ENCODE assay signal across 30 cellular contexts in genomic region chr21:40231979-40232378, GRCh38.
DNase-seq lines count a peak whose midpoint lies in the region; ATAC-seq, FAIRE-seq and TF ChIP-seq lines count a peak whose summit lies in the region.
"Had no signal": no experiment of that assay in that cellular context is flagged by ENCODE, and none has a peak within 500 bp of the region (broad histone marks: within the 10 kb centered on the region; RNA-seq: fewer than 3 reads in every experiment).

No MANE protein-coding gene starts in this region.

- no peak for TF ChIP-seq POLR2A in HepG2 (IDR thresholded peaks at IDR 0.05; ENCODE audit: insufficient read depth in 1 of 2, low read depth in 2 of 2, low read length in 2 of 2)
- no peak for TF ChIP-seq POLR2A in right lobe of liver (IDR thresholded peaks at IDR 0.05)

- ATAC-seq in HepG2: no peak
- no peak for ATAC-seq in right lobe of liver
- no peak for ATAC-seq in GM19351 (IDR thresholded peaks at IDR 0.05; ENCODE audit: unreplicated experiment)
- ATAC-seq: A549; CD8-positive, alpha-beta T cell had no signal

- in situ Hi-C loops in HepG2 (cut with HindIII; ENCODE audit: extremely low pct_ligation_motif_present, low pct_unique_long_range_greater_than_20kb): no loop called here

- H4K20me1 ChIP-seq in HepG2 (ENCODE audit: insufficient read depth, low read length): no peaks in the 10 kb centered on the region
- H4K20me1 ChIP-seq: BLaER1; BLaER1 treated with 17β-estradiol and CSF1 and Interleukin-3, amounts not matched to agents 10 nM and 100 nM had no signal

- TF ChIP-seq RAD21 in HepG2 (CRISPR knock-in tag; IDR thresholded peaks at IDR 0.05): no peak

- no peak overlapping the region for H3K4me3 ChIP-seq in HepG2 (replicated peaks in 1 of 3; ENCODE audit: insufficient read depth in 1 of 3, low read depth in 2 of 3, low read length in 3 of 3)
- no peak overlapping the region for H3K4me3 ChIP-seq in right lobe of liver
- no peak overlapping the region for H3K4me3 ChIP-seq in HEK293 (ENCODE audit: low read depth, low read length)
- H3K4me3 ChIP-seq: A549; BLaER1; BLaER1 treated with 17β-estradiol and CSF1 and Interleukin-3, amounts not matched to agents 10 nM and 100 nM had no signal

- TF ChIP-seq EP300 in HepG2 (IDR thresholded peaks at IDR 0.05; ENCODE audit: low read depth in 2 of 2, low read length in 2 of 2) (no peak), HepG2 (CRISPR knock-in tag; IDR thresholded peaks at IDR 0.05; ENCODE audit: borderline replicate concordance) (no peak)

- BruUV-seq in HepG2 (replicated peaks; lab: Mats Ljungman, UMichigan): no TSS peak

- no peak for TF ChIP-seq CTCF in HepG2 (CRISPR knock-in tag; IDR thresholded peaks at IDR 0.05)
- TF ChIP-seq CTCF in right lobe of liver (IDR thresholded peaks at IDR 0.05): no peak
- no peak for TF ChIP-seq CTCF in HEK293 (tag by site-specific recombination; IDR thresholded peaks at IDR 0.05)

- H3K4me1 ChIP-seq in HepG2 (ENCODE audit: insufficient read depth, low read length): no peaks in the 10 kb centered on the region
- H3K4me1 ChIP-seq in right lobe of liver: no peaks in the 10 kb centered on the region
- H3K4me1 ChIP-seq in HEK293 (ENCODE audit: control insufficient read depth, insufficient read depth, low read length): no peaks in the 10 kb centered on the region
- H3K4me1 ChIP-seq: A549; BE2C; BLaER1; BLaER1 treated with 17β-estradiol and CSF1 and Interleukin-3, amounts not matched to agents 10 nM and 100 nM; Caco-2 had no signal

- CTCF ChIA-PET in HepG2 (lab: Yijun Ruan, JAX; ENCODE audit: low intra/inter-chr PET ratio, low total read pairs) (no interaction called here), HEK293 (lab: Yijun Ruan, JAX) (interaction anchor here (0.9 kb wide), 1 partner anchor 9 kb away, joined by 3 read pairs; no protein-coding TSS in a partner anchor)

- DNase-seq in HepG2 (ENCODE audit: low spot score): no peak
- no peak for DNase-seq in right lobe of liver
- DNase-seq: 8988T; ACHN; AML-193; BE2C; C1 segment of cervical spinal cord; Caco-2; Calu3; CD4-positive, alpha-beta memory T cell; CD4-positive, alpha-beta T cell; CD4-positive, CD25-positive, alpha-beta regulatory T cell; CD8-positive, alpha-beta memory T cell; CD8-positive, alpha-beta T cell; COR-L47; DMS 273 treated with DMSO at 0.1 percent for 48 hours; DMS153; DMS53; DMS79; DMS79 treated with DMSO at 0.1 percent for 48 hours; DND-41; EL had no signal

- no peak overlapping the region for H3K9ac ChIP-seq in HepG2 (ENCODE audit: insufficient read depth, low read depth, low read length)
- H3K9ac ChIP-seq: BLaER1; BLaER1 treated with 17β-estradiol and CSF1 and Interleukin-3, amounts not matched to agents 10 nM and 100 nM had no signal

- H2AFZ ChIP-seq in HepG2 (ENCODE audit: low read length): no peak overlapping the region

- H3K79me2 ChIP-seq in HepG2 (ENCODE audit: insufficient read depth, low read length): no peaks in the 10 kb centered on the region

- POLR2A ChIA-PET in HepG2 (lab: Yijun Ruan, JAX) (no interaction called here), HEK293 (lab: Yijun Ruan, JAX) (no interaction called here)

- 21% methylated on average over 2 of the region's 2 CpGs for WGBS in HepG2 (ENCODE audit: low lambda C conversion rate)
- 77% methylated on average over 2 of the region's 2 CpGs for WGBS in right lobe of liver (ENCODE audit: insufficient coverage, low coverage, low lambda C conversion rate, missing lambda C conversion rate)

- no peaks in the 10 kb centered on the region for H3K27me3 ChIP-seq in HepG2 (ENCODE audit: control insufficient read depth in 1 of 2, insufficient read depth in 2 of 2, low read length in 2 of 2)
- no peaks in the 10 kb centered on the region for H3K27me3 ChIP-seq in right lobe of liver
- H3K27me3 ChIP-seq: BE2C; BLaER1; BLaER1 treated with 17β-estradiol and CSF1 and Interleukin-3, amounts not matched to agents 10 nM and 100 nM had no signal

- H3K36me3 ChIP-seq in HepG2 (replicated peaks in 1 of 2; ENCODE audit: control insufficient read depth in 1 of 2, insufficient read depth in 2 of 2, low read length in 2 of 2) (no peaks in the 10 kb centered on the region), right lobe of liver (no peaks in the 10 kb centered on the region), HEK293 (ENCODE audit: control insufficient read depth in 2 of 2, insufficient read depth in 1 of 2, low read length in 2 of 2) (no peaks in the 10 kb centered on the region)
- H3K36me3 ChIP-seq: BE2C; BLaER1; BLaER1 treated with 17β-estradiol and CSF1 and Interleukin-3, amounts not matched to agents 10 nM and 100 nM had no signal

- peaks cover 88% of the 10 kb centered on the region for H3K9me3 ChIP-seq in HepG2 (ENCODE audit: low read length)
- no peaks in the 10 kb centered on the region for H3K9me3 ChIP-seq in right lobe of liver
- H3K9me3 ChIP-seq in HEK293 (ENCODE audit: control insufficient read depth, insufficient read depth, low read depth, low read length): no peaks in the 10 kb centered on the region
- H3K9me3 ChIP-seq: A549; BE2C; BLaER1; BLaER1 treated with 17β-estradiol and CSF1 and Interleukin-3, amounts not matched to agents 10 nM and 100 nM; Caco-2 had no signal

- H3K27ac ChIP-seq in HepG2 (ENCODE audit: extremely low read length, insufficient read depth, low read length) (no peak overlapping the region), right lobe of liver (no peak overlapping the region), HEK293 (ENCODE audit: extremely low read depth, low read depth, low read length) (no peak overlapping the region)
- H3K27ac ChIP-seq: 22Rv1; A549; BLaER1; BLaER1 treated with 17β-estradiol and CSF1 and Interleukin-3, amounts not matched to agents 10 nM and 100 nM; C4-2B had no signal

- H3K4me2 ChIP-seq in HepG2 (ENCODE audit: low read depth, low read length): no peak overlapping the region
- H3K4me2 ChIP-seq: A549; BLaER1; BLaER1 treated with 17β-estradiol and CSF1 and Interleukin-3, amounts not matched to agents 10 nM and 100 nM had no signal

- FAIRE-seq in HepG2 (lab: Jason Lieb, UNC): no peak
- FAIRE-seq: A549, D721Med had no signal

- intact Hi-C loops in HepG2 (cut with micrococcal nuclease; ENCODE audit: unreplicated experiment): no loop called here
- intact Hi-C loops in right lobe of liver (cut with DNase I): no loop called here

TF ChIP-seq in HepG2, 621 proteins besides CTCF, POLR2A, EP300 and RAD21 (continues in another document):
- TF ChIP-seq ATF7 (IDR thresholded peaks at IDR 0.05) (peak; percentile 96), ATF7 (CRISPR knock-in tag; IDR thresholded peaks at IDR 0.05) (no peak), ARNT (IDR thresholded peaks at IDR 0.05) (no peak)

TF ChIP-seq in HEK293, 187 proteins besides CTCF, POLR2A, EP300 and RAD21:
- TF ChIP-seq, protein P1, sequence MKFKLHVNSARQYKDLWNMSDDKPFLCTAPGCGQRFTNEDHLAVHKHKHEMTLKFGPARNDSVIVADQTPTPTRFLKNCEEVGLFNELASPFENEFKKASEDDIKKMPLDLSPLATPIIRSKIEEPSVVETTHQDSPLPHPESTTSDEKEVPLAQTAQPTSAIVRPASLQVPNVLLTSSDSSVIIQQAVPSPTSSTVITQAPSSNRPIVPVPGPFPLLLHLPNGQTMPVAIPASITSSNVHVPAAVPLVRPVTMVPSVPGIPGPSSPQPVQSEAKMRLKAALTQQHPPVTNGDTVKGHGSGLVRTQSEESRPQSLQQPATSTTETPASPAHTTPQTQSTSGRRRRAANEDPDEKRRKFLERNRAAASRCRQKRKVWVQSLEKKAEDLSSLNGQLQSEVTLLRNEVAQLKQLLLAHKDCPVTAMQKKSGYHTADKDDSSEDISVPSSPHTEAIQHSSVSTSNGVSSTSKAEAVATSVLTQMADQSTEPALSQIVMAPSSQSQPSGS (tag by site-specific recombination; IDR thresholded peaks at IDR 0.05; ENCODE audit: low read depth): peak; percentile 54; the same call in 1 of the 2 replicates
- TF ChIP-seq ZNF791 (tag by site-specific recombination; IDR thresholded peaks at IDR 0.05): no peak
